Comparison of ENCODE assay signal across 10 cellular contexts in genomic region chr4:174358410-174358809, GRCh38.
DNase-seq lines count a peak whose midpoint lies in the region; ATAC-seq and TF ChIP-seq lines count a peak whose summit lies in the region.
"Had no signal": no experiment of that assay in that cellular context is flagged by ENCODE, and none has a peak within 500 bp of the region (broad histone marks: within the 10 kb centered on the region; RNA-seq: fewer than 3 reads in every experiment).

No MANE protein-coding gene starts in this region.

- peaks cover 36% of the 10 kb centered on the region for H3K27me3 Mint-ChIP-seq in chondrocyte (ENCODE audit: low read depth)

- H3K36me3 Mint-ChIP-seq in chondrocyte (ENCODE audit: low read depth), result no peaks in the 10 kb centered on the region

- no peaks in the 10 kb centered on the region for H3K9me3 Mint-ChIP-seq in chondrocyte (ENCODE audit: low read depth)

- H3K4me3 Mint-ChIP-seq in chondrocyte (ENCODE audit: unreplicated experiment), result no peak overlapping the region

- H3K27ac ChIP-seq in coronary artery, result no peak overlapping the region

- peak; percentile 39 for ATAC-seq in GM18508 (IDR thresholded peaks at IDR 0.05; ENCODE audit: insufficient read depth, unreplicated experiment)
- peak; percentile 62 for ATAC-seq in GM19395 (IDR thresholded peaks at IDR 0.05; ENCODE audit: unreplicated experiment)
- ATAC-seq in HG02840 (IDR thresholded peaks at IDR 0.05; ENCODE audit: low FRiP score, unreplicated experiment), result peak; percentile 42
- ATAC-seq in HG03520 (IDR thresholded peaks at IDR 0.05; ENCODE audit: unreplicated experiment), result peak; percentile 42

- no peak for DNase-seq in HT-29 (ENCODE audit: low spot score)
- DNase-seq in DMS79 treated with DMSO at 0.1 percent for 48 hours (lab: John Stamatoyannopoulos, UW), result no peak
- DNase-seq in coronary artery (ENCODE audit: low spot score), result no peak
- no peak for DNase-seq in chondrocyte (ENCODE audit: low spot score)
- DNase-seq: activated CD4-positive, CD25-positive, alpha-beta regulatory T cell treated with anti-CD3 and anti-CD28 coated beads, Interleukin-2, amount 50 U/mL, for 72 hours; aorta had no signal

- peaks cover 3% of the 10 kb centered on the region for H3K4me1 Mint-ChIP-seq in chondrocyte (ENCODE audit: low read depth)

- TF ChIP-seq CTCF in coronary artery (IDR thresholded peaks at IDR 0.05), result no peak
- TF ChIP-seq CTCF in chondrocyte (IDR thresholded peaks at IDR 0.05), result no peak

- H3K4me3 ChIP-seq in coronary artery, result no peak overlapping the region

- H3K27ac Mint-ChIP-seq in chondrocyte (ENCODE audit: unreplicated experiment), result no peak overlapping the region
